ENCODE assay signal across 1 cellular context in the genomic region with DNA sequence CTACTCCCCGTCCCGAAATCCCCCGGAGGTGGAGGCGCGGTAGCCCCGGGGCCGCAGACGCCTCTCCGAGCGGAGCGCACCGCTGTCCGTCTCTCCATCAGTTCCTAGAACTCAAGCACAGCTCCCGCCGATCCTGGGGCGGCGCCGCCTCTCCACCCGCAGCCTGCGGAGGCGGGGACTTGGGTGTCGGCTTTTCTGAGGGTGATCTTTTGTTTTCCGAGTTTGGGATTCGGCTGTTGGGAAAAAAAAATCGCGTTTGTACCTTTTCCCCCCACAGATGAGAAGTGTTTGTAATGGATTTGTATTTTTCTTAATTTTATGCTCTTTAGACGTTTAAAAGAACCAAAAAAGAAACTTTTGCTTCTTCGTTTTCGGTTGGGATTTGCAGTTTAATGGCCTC.
TF ChIP-seq lines count a peak whose summit lies in the region.

No MANE protein-coding gene starts in this region.

TF ChIP-seq in H1, 55 proteins besides CTCF, POLR2A, EP300 and RAD21:
- TF ChIP-seq HDAC2 (IDR thresholded peaks at IDR 0.05; ENCODE audit: borderline replicate concordance in 1 of 2, low read depth in 2 of 2, low read length in 2 of 2) (no peak), JUND (IDR thresholded peaks at IDR 0.05; ENCODE audit: low read length) (no peak), RBBP5 (IDR thresholded peaks at IDR 0.05; ENCODE audit: borderline replicate concordance, low read depth, low read length) (no peak)
